ENCODE assay signal across 1 cellular context in genomic region chr3:15660055-15660940, GRCh38.
TF ChIP-seq lines count a peak whose summit lies in the region.

No MANE protein-coding gene starts in this region.

TF ChIP-seq in IMR-90, 13 proteins besides CTCF, POLR2A, EP300 and RAD21:
- TF ChIP-seq FOS (IDR thresholded peaks at IDR 0.05; ENCODE audit: low read depth, low read length) (no peak), CHD1 (IDR thresholded peaks at IDR 0.05; ENCODE audit: low read depth, low read length) (no peak), RFX5 (IDR thresholded peaks at IDR 0.05; ENCODE audit: low read depth, low read length) (no peak), SMC3 (IDR thresholded peaks at IDR 0.05; ENCODE audit: low read depth, low read length) (no peak), MAFK (IDR thresholded peaks at IDR 0.05; ENCODE audit: low read depth, low read length) (no peak), RCOR1 (IDR thresholded peaks at IDR 0.05; ENCODE audit: insufficient replicate concordance, low read length) (no peak)
